Comparison of ENCODE assay signal across 15 cellular contexts in genomic region chr18:32956591-32957310, GRCh38.
DNase-seq lines count a peak whose midpoint lies in the region; ATAC-seq and TF ChIP-seq lines count a peak whose summit lies in the region.
"Had no signal": no experiment of that assay in that cellular context is flagged by ENCODE, and none has a peak within 500 bp of the region (broad histone marks: within the 10 kb centered on the region; RNA-seq: fewer than 3 reads in every experiment).

No MANE protein-coding gene starts in this region.

- H3K4me3 Mint-ChIP-seq in activated T-helper 1 cell treated with anti-CD3 and anti-CD28 coated beads, Interleukin-12 subunit alpha, Interleukin-12 subunit beta, Interleukin-2, Interleukin-4 antibody, amounts not matched to agents 30 ng/mL and 10 ng/mL and 1 ng/mL, durations not matched to agents 14 hours and 24 hours and 36 hours, result no peak overlapping the region
- H3K4me3 Mint-ChIP-seq: activated CD4-positive, alpha-beta T cell treated with anti-CD3 and anti-CD28 coated beads for 36 hours had no signal

- no peak overlapping the region for H3K27ac ChIP-seq in testis
- H3K27ac ChIP-seq: 22Rv1, colonic mucosa had no signal

- H3K9me3 ChIP-seq in testis, result no peaks in the 10 kb centered on the region
- H3K9me3 ChIP-seq: colonic mucosa had no signal

- H3K4me1 Mint-ChIP-seq in activated T-helper 1 cell treated with anti-CD3 and anti-CD28 coated beads, Interleukin-12 subunit alpha, Interleukin-12 subunit beta, Interleukin-2, Interleukin-4 antibody, amounts not matched to agents 30 ng/mL and 10 ng/mL and 1 ng/mL, durations not matched to agents 14 hours and 24 hours and 36 hours (ENCODE audit: low read depth), result no peaks in the 10 kb centered on the region
- H3K4me1 Mint-ChIP-seq: activated CD4-positive, alpha-beta T cell treated with anti-CD3 and anti-CD28 coated beads for 36 hours had no signal

- H3K36me3 ChIP-seq in testis (ENCODE audit: low read depth, missing control alignments), result no peaks in the 10 kb centered on the region
- H3K36me3 ChIP-seq: colonic mucosa had no signal

- no peaks in the 10 kb centered on the region for H3K36me3 Mint-ChIP-seq in activated T-helper 1 cell treated with anti-CD3 and anti-CD28 coated beads, Interleukin-12 subunit alpha, Interleukin-12 subunit beta, Interleukin-2, Interleukin-4 antibody, amounts not matched to agents 30 ng/mL and 10 ng/mL and 1 ng/mL, durations not matched to agents 14 hours and 24 hours and 36 hours (ENCODE audit: low read depth)

- no peaks in the 10 kb centered on the region for H3K27me3 ChIP-seq in testis
- H3K27me3 ChIP-seq: colonic mucosa had no signal

- 44 to 46% methylated on average over 3 of the region's 3 CpGs for WGBS in testis, 2 donors

- peak; percentile 7 for DNase-seq in NCI-H2196 (lab: John Stamatoyannopoulos, UW; ENCODE audit: unreplicated experiment)
- no peak for DNase-seq in NCI-H2196 treated with DMSO at 0.1 percent for 48 hours (lab: John Stamatoyannopoulos, UW; ENCODE audit: unreplicated experiment)
- peak; percentile 81 for DNase-seq in astrocyte of the hippocampus (ENCODE audit: low read depth, low spot score)
- peak; percentile 18 for DNase-seq in iPS-NIHi11 (ENCODE audit: low spot score)
- DNase-seq in testis, result peak; percentile 33
- no peak for DNase-seq in SIG-M5 (lab: John Stamatoyannopoulos, UW)
- no peak for DNase-seq in activated T-helper 1 cell treated with anti-CD3 and anti-CD28 coated beads, Interleukin-12 subunit alpha, Interleukin-12 subunit beta, Interleukin-2, Interleukin-4 antibody, amounts not matched to agents 30 ng/mL and 10 ng/mL and 1 ng/mL, durations not matched to agents 14 hours and 24 hours and 36 hours (ENCODE audit: low spot score)
- DNase-seq: activated CD4-positive, alpha-beta T cell treated with anti-CD3 and anti-CD28 coated beads for 36 hours; activated gamma-delta T cell; colonic mucosa; NCI-H2081 treated with DMSO at 0.1 percent for 48 hours; SHP77; stimulated activated CD4-positive, alpha-beta T cell treated with anti-CD3 and anti-CD28 coated beads, Interleukin-12 subunit alpha, Interleukin-12 subunit beta, amount 100 ng/mL, for 4 hours had no signal

- H3K27ac Mint-ChIP-seq in activated T-helper 1 cell treated with anti-CD3 and anti-CD28 coated beads, Interleukin-12 subunit alpha, Interleukin-12 subunit beta, Interleukin-2, Interleukin-4 antibody, amounts not matched to agents 30 ng/mL and 10 ng/mL and 1 ng/mL, durations not matched to agents 14 hours and 24 hours and 36 hours, result no peak overlapping the region
- H3K27ac Mint-ChIP-seq: activated CD4-positive, alpha-beta T cell treated with anti-CD3 and anti-CD28 coated beads for 36 hours had no signal

- TF ChIP-seq CTCF in testis (IDR thresholded peaks at IDR 0.05), result no peak

- no peaks in the 10 kb centered on the region for H3K4me1 ChIP-seq in testis
- H3K4me1 ChIP-seq: colonic mucosa had no signal

- TF ChIP-seq POLR2A in testis (IDR thresholded peaks at IDR 0.05), result no peak

- H3K27me3 Mint-ChIP-seq in activated T-helper 1 cell treated with anti-CD3 and anti-CD28 coated beads, Interleukin-12 subunit alpha, Interleukin-12 subunit beta, Interleukin-2, Interleukin-4 antibody, amounts not matched to agents 30 ng/mL and 10 ng/mL and 1 ng/mL, durations not matched to agents 14 hours and 24 hours and 36 hours (ENCODE audit: insufficient read depth), result no peaks in the 10 kb centered on the region
- H3K27me3 Mint-ChIP-seq: activated CD4-positive, alpha-beta T cell treated with anti-CD3 and anti-CD28 coated beads for 36 hours had no signal

- H3K9me3 Mint-ChIP-seq in activated T-helper 1 cell treated with anti-CD3 and anti-CD28 coated beads, Interleukin-12 subunit alpha, Interleukin-12 subunit beta, Interleukin-2, Interleukin-4 antibody, amounts not matched to agents 30 ng/mL and 10 ng/mL and 1 ng/mL, durations not matched to agents 14 hours and 24 hours and 36 hours, result peaks cover 6% of the 10 kb centered on the region

- no peak for ATAC-seq in HG02759 (IDR thresholded peaks at IDR 0.05; ENCODE audit: unreplicated experiment)
- ATAC-seq: activated CD4-positive, alpha-beta T cell treated with anti-CD3 and anti-CD28 coated beads for 36 hours had no signal

- intact Hi-C loops in testis (cut with DNase I; ENCODE audit: low total_unique reads), result no loop called here
- intact Hi-C loops in activated T-helper 1 cell treated with anti-CD3 and anti-CD28 coated beads, Interleukin-12 subunit alpha, Interleukin-12 subunit beta, Interleukin-2, Interleukin-4 antibody, amounts not matched to agents 30 ng/mL and 10 ng/mL and 1 ng/mL, durations not matched to agents 14 hours and 24 hours and 36 hours (cut with micrococcal nuclease), result no loop called here

- no peak overlapping the region for H3K4me3 ChIP-seq in testis
- H3K4me3 ChIP-seq: colonic mucosa had no signal

Comparison
In these comparisons a context has a peak if more than half of its experiments do, and no peak if none do; other contexts are left out.
1. DNase-seq: peak in NCI-H2196 (single experiment), astrocyte of the hippocampus (single experiment), iPS-NIHi11 (single experiment) and testis (single experiment); none in NCI-H2196 treated with DMSO at 0.1 percent for 48 hours (single experiment), SIG-M5 (single experiment) and activated T-helper 1 cell treated with anti-CD3 and anti-CD28 coated beads, Interleukin-12 subunit alpha, Interleukin-12 subunit beta, Interleukin-2, Interleukin-4 antibody, amounts not matched to agents 30 ng/mL and 10 ng/mL and 1 ng/mL, durations not matched to agents 14 hours and 24 hours and 36 hours (single experiment).